Comparison of ENCODE assay signal across 8 cellular contexts in the genomic region with DNA sequence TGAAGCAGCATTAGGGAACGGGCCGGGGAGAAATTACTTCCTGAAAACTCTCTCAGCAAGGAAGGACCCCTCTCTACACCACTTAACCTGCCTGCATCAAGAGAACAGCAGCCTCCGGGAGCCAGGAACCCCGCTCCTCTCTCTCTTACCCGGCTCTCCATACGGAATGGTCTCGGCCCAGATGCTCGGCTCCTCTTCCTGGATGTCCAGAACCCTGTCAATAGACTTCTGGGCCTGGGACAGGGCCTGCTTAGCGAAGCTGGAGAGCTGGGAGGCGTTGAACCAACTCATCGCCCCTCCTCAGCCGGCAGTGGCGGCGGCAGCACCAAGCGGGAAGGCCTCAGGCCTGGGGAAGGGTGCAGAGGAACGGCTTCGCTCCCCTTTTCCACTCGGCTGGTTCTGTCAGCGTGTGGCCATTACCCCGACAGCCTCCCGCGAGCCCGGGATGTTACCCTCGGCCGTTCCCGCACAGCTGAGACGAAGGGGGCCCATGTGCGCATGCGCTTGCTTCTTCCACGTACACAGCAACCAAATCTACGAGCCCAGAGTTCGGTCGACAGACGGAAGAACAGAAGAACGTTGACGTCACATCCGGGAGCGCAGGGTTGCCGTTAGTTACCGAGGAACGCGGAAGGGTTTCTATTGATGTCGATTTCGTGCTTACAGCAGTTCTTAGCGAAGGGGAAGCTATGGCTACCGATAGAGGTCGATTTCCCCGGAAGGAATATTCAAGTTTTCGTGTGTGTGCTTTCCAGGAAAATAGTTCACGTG. TPM values are rescaled to one million over a fixed set of nuclear protein-coding genes. Genes with fewer than 3 reads are reported as not detected.
DNase-seq lines count a peak whose midpoint lies in the region; ATAC-seq and TF ChIP-seq lines count a peak whose summit lies in the region.

A gene with protein sequence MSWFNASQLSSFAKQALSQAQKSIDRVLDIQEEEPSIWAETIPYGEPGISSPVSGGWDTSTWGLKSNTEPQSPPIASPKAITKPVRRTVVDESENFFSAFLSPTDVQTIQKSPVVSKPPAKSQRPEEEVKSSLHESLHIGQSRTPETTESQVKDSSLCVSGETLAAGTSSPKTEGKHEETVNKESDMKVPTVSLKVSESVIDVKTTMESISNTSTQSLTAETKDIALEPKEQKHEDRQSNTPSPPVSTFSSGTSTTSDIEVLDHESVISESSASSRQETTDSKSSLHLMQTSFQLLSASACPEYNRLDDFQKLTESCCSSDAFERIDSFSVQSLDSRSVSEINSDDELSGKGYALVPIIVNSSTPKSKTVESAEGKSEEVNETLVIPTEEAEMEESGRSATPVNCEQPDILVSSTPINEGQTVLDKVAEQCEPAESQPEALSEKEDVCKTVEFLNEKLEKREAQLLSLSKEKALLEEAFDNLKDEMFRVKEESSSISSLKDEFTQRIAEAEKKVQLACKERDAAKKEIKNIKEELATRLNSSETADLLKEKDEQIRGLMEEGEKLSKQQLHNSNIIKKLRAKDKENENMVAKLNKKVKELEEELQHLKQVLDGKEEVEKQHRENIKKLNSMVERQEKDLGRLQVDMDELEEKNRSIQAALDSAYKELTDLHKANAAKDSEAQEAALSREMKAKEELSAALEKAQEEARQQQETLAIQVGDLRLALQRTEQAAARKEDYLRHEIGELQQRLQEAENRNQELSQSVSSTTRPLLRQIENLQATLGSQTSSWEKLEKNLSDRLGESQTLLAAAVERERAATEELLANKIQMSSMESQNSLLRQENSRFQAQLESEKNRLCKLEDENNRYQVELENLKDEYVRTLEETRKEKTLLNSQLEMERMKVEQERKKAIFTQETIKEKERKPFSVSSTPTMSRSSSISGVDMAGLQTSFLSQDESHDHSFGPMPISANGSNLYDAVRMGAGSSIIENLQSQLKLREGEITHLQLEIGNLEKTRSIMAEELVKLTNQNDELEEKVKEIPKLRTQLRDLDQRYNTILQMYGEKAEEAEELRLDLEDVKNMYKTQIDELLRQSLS (minus strand): TSS at position 538 of the 771 bp plus-strand sequence. CDS start 247 bp downstream, at position 291.

- H3K9me3 Mint-ChIP-seq in HFFc6: no peaks in the 10 kb centered on the region
- H3K9me3 Mint-ChIP-seq in activated naive CD4-positive, alpha-beta T cell treated with anti-CD3 and anti-CD28 coated beads, Interleukin-2, amount 50 U/mL, for 24 hours: no peaks in the 10 kb centered on the region

- H3K27me3 Mint-ChIP-seq in HFFc6 (ENCODE audit: insufficient read depth): no peaks in the 10 kb centered on the region
- H3K27me3 Mint-ChIP-seq in activated naive CD4-positive, alpha-beta T cell treated with anti-CD3 and anti-CD28 coated beads, Interleukin-2, amount 50 U/mL, for 24 hours: no peaks in the 10 kb centered on the region

- no TSS peak for BruUV-seq in OCI-LY7 (replicated peaks; lab: Mats Ljungman, UMichigan)

- H3K4me2 ChIP-seq in OCI-LY7 (ENCODE audit: low read length): peak within 1 kb of the TSS; percentile 94

- peaks cover 6% of the 10 kb centered on the region for H3K36me3 ChIP-seq in GM06990 (ENCODE audit: control insufficient read depth, insufficient read depth, low read length)
- peaks cover 69% of the 10 kb centered on the region for H3K36me3 ChIP-seq in OCI-LY7 (ENCODE audit: insufficient read depth, low read length)

- no peaks in the 10 kb centered on the region for H3K9me2 ChIP-seq in OCI-LY7 (ENCODE audit: insufficient read depth, low read length)

- peak within 1 kb of the TSS; percentile 91 for H3K4me3 Mint-ChIP-seq in HFFc6
- peak within 1 kb of the TSS; percentile 99 for H3K4me3 Mint-ChIP-seq in activated naive CD4-positive, alpha-beta T cell treated with anti-CD3 and anti-CD28 coated beads, Interleukin-2, amount 50 U/mL, for 24 hours

- TF ChIP-seq CTCF in GM06990 (IDR thresholded peaks at IDR 0.05; ENCODE audit: insufficient read depth, low read length, poor library complexity, severe bottlenecking): no peak
- TF ChIP-seq CTCF in HFFc6 (IDR thresholded peaks at IDR 0.05): no peak
- no peak for TF ChIP-seq CTCF in OCI-LY7 (conservative IDR thresholded peaks at IDR 0.05; ENCODE audit: low read length)

- H3K36me3 Mint-ChIP-seq in HFFc6 (ENCODE audit: low read depth): peaks cover 39% of the 10 kb centered on the region
- peaks cover 13% of the 10 kb centered on the region for H3K36me3 Mint-ChIP-seq in activated naive CD4-positive, alpha-beta T cell treated with anti-CD3 and anti-CD28 coated beads, Interleukin-2, amount 50 U/mL, for 24 hours

- H3K27ac ChIP-seq in OCI-LY7 (ENCODE audit: low read depth, low read length, poor library complexity, severe bottlenecking): peak within 1 kb of the TSS; percentile 56

- no peaks in the 10 kb centered on the region for H3K9me3 ChIP-seq in OCI-LY7 (ENCODE audit: low read length)

- H2AFZ ChIP-seq in OCI-LY7 (ENCODE audit: low read length): peak within 1 kb of the TSS; percentile 95

- CTCF ChIA-PET in OCI-LY7 (lab: Charles Lee; ENCODE audit: unreplicated experiment): interaction anchor here (0.6 kb wide), 1 partner anchor 13 kb away, joined by 3 read pairs; no protein-coding TSS in a partner anchor

- H3K79me2 ChIP-seq in OCI-LY7 (ENCODE audit: insufficient read depth, low read depth, low read length): peaks cover 34% of the 10 kb centered on the region

- H3K4me1 Mint-ChIP-seq in HFFc6 (ENCODE audit: low read depth): peaks cover 33% of the 10 kb centered on the region
- H3K4me1 Mint-ChIP-seq in activated naive CD4-positive, alpha-beta T cell treated with anti-CD3 and anti-CD28 coated beads, Interleukin-2, amount 50 U/mL, for 24 hours: peaks cover 49% of the 10 kb centered on the region

- H3K4me1 ChIP-seq in OCI-LY7 (ENCODE audit: insufficient read depth, low read length, poor library complexity, severe bottlenecking): peaks cover 16% of the 10 kb centered on the region

- POLR2A ChIA-PET in OCI-LY7 (lab: Charles Lee): interaction anchor here (0.6 to 4.5 kb wide), 8 partner anchors 7 to 1397 kb away, joined by 3 to 49 read pairs (median 4); a partner anchor contains a TSS

- DNase-seq in GM06990 (ENCODE audit: extremely low read depth, insufficient read length): peak; percentile 92
- DNase-seq in HFFc6: peak; percentile 99
- peak; percentile 98 for DNase-seq in OCI-LY7 (ENCODE audit: low spot score)
- DNase-seq in Right ventricle myocardium inferior (ENCODE audit: missing footprints): peak; percentile 99
- DNase-seq in posterior cingulate gyrus: peak; percentile 94 to 99 (median 96)
- peak; percentile 98 for DNase-seq in ureter (ENCODE audit: low spot score)
- DNase-seq in midbrain (lab: John Stamatoyannopoulos, UW): no peak

- peak; percentile 98 for ATAC-seq in Right ventricle myocardium inferior

- peaks cover 13% of the 10 kb centered on the region; the same call in 1 of the 2 replicates for H4K20me1 ChIP-seq in OCI-LY7 (ENCODE audit: insufficient read depth, low read length)

- H3K4me3 ChIP-seq in GM06990 (replicated peaks; ENCODE audit: low read depth, low read length): peak within 1 kb of the TSS; percentile 97
- H3K4me3 ChIP-seq in OCI-LY7 (ENCODE audit: low read depth, low read length, poor library complexity, severe bottlenecking): peak within 1 kb of the TSS; percentile 88

- H3K27ac Mint-ChIP-seq in HFFc6: peak within 1 kb of the TSS; percentile 99
- peak within 1 kb of the TSS; percentile 94 for H3K27ac Mint-ChIP-seq in activated naive CD4-positive, alpha-beta T cell treated with anti-CD3 and anti-CD28 coated beads, Interleukin-2, amount 50 U/mL, for 24 hours

- intact Hi-C loops in OCI-LY7 (cut with micrococcal nuclease; ENCODE audit: unreplicated experiment) (loop anchor here (1.0 kb wide), 1 partner anchor 28 kb away; a partner anchor contains a TSS), Right ventricle myocardium inferior (cut with DNase I) (loop anchor here (2.0 to 5.0 kb wide), 2 partner anchors 27 to 40 kb away; a partner anchor contains a TSS), posterior cingulate gyrus (cut with DNase I) (loop anchor here (2.0 kb wide), 1 partner anchor 29 kb away; a partner anchor contains a TSS)

- H3K27me3 ChIP-seq in GM06990 (replicated peaks; ENCODE audit: control insufficient read depth, insufficient read depth, low read length): no peaks in the 10 kb centered on the region

RNA-seq across cellular contexts. Expression of the gene that starts here (rescaled TPM):
- 10 to 100 TPM; 43.7 to 46.9 (median 45.2) TPM for total RNA-seq in HFFc6 (2021; fragmentation: NEBNext Ultra II Directional; extraction: Animal tissue kit (Norgen Biotek cat#: 25700))
- total RNA-seq in OCI-LY7 (2014; rRNA removed; shearing (Covaris generic)): 16.6 and 20.8 TPM in 2 replicates
- total RNA-seq in OCI-LY7 (2022): 29.0 and 29.4 TPM in 2 replicates
- 19.2 TPM for total RNA-seq in Right ventricle myocardium inferior
- total RNA-seq in ureter: 39.1 TPM
